ENCODE assay signal across 22 cellular contexts in genomic region chr11:70454197-70454767, GRCh38.
"Had no signal": no experiment of that assay in that cellular context is flagged by ENCODE, and none has a peak within 500 bp of the region (broad histone marks: within the 10 kb centered on the region; RNA-seq: fewer than 3 reads in every experiment).

No MANE protein-coding gene starts in this region.

- DNase-seq: activated CD4-positive, alpha-beta T cell treated with anti-CD3 and anti-CD28 coated beads, Interleukin-2, amount 10 ng/mL, durations not matched to agents 24 days and 14 days; activated CD8-positive, alpha-beta memory T cell treated with anti-CD3 and anti-CD28 coated beads, Interleukin-2, amount 50 U/mL, for 4 hours; activated effector memory CD4-positive, alpha-beta T cell treated with Interleukin-2 at 50 U/mL for 16 hours; activated naive CD4-positive, alpha-beta T cell treated with anti-CD3 and anti-CD28 coated beads, Interleukin-2, amount 50 U/mL, for 16 hours; activated T-cell treated with anti-CD3 and anti-CD28 coated beads, Interleukin-2, amount 50 U/mL, for 4 hours; caudate nucleus; foreskin keratinocyte; hypothalamus; lower lobe of right lung; stimulated activated CD4-positive, alpha-beta T cell treated with anti-CD3 and anti-CD28 coated beads, Interleukin-12 subunit alpha, Interleukin-12 subunit beta, amount 100 ng/mL, for 4 hours; stimulated activated CD4-positive, alpha-beta T cell treated with anti-CD3 and anti-CD28 coated beads, Interleukin-1b, Interleukin-23, amount 100 ng/mL, for 48 hours; stimulated activated CD8-positive, alpha-beta memory T cell treated with anti-CD3 and anti-CD28 coated beads, Interleukin-4, amount 100 ng/mL, for 48 hours; stimulated activated naive CD4-positive, alpha-beta T cell treated with Interleukin-2 at 50 U/mL for 16 hours; T-helper 1 cell; T-helper 9 cell; thyroid gland had no signal

- H3K27me3 Mint-ChIP-seq: activated CD4-positive, alpha-beta T cell treated with anti-CD3 and anti-CD28 coated beads, Interleukin-2, amount 10 ng/mL, durations not matched to agents 24 days and 14 days had no signal

- ATAC-seq: activated T-cell treated with anti-CD3 and anti-CD28 coated beads, Interleukin-2, amount 50 U/mL, for 4 hours; foreskin keratinocyte; lower lobe of right lung; natural killer cell treated with Interleukin-12 subunit alpha and Interleukin-12 subunit beta and Interleukin-15 and Interleukin-18, amount 100 ng/mL, for 72 hours had no signal

- H3K4me3 Mint-ChIP-seq: activated CD4-positive, alpha-beta T cell treated with anti-CD3 and anti-CD28 coated beads, Interleukin-2, amount 10 ng/mL, durations not matched to agents 24 days and 14 days; activated T-cell treated with anti-CD3 and anti-CD28 coated beads, Interleukin-2, amount 50 U/mL, for 4 hours; natural killer cell treated with Interleukin-12 subunit alpha and Interleukin-12 subunit beta and Interleukin-15 and Interleukin-18, amount 100 ng/mL, for 72 hours had no signal

- FAIRE-seq: colon, keratinocyte, urothelium cell line had no signal

- H3K27me3 ChIP-seq: ascending aorta, dorsolateral prefrontal cortex, foreskin keratinocyte, thyroid gland had no signal

- H3K9me3 ChIP-seq: thyroid gland had no signal

- H3K4me3 ChIP-seq: ascending aorta, dorsolateral prefrontal cortex, lower lobe of right lung, thyroid gland had no signal

- H3K27ac Mint-ChIP-seq: activated CD4-positive, alpha-beta T cell treated with anti-CD3 and anti-CD28 coated beads, Interleukin-2, amount 10 ng/mL, durations not matched to agents 24 days and 14 days; natural killer cell treated with Interleukin-12 subunit alpha and Interleukin-12 subunit beta and Interleukin-15 and Interleukin-18, amount 100 ng/mL, for 72 hours had no signal

- H3K36me3 ChIP-seq: ascending aorta, lower lobe of right lung, thyroid gland had no signal

- H3K4me1 ChIP-seq: ascending aorta, foreskin keratinocyte, lower lobe of right lung, thyroid gland had no signal

- H3K4me1 Mint-ChIP-seq: activated CD4-positive, alpha-beta T cell treated with anti-CD3 and anti-CD28 coated beads, Interleukin-2, amount 10 ng/mL, durations not matched to agents 24 days and 14 days had no signal

- H3K27ac ChIP-seq: ascending aorta, dorsolateral prefrontal cortex, foreskin keratinocyte, lower lobe of right lung, thyroid gland had no signal
